20 cellular contexts compared by ENCODE assay signal in the genomic region with DNA sequence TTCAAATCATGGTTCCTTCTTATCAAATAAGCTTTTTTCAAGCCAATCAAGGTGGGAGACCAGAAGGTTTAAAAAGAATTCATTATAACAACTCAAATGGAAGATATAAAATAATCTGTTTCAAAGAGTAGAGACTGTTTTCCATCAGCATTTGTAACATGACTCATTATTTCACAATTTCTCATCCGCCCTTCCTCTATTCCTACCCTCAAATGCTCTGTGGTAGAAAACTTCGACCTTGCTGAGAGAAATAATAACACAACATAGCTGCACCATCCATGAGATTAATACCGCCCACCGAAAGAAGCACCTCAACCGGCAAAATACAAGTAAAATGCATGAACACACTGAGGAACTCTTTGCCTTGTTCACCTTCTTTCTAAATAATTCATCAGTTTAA.
DNase-seq lines count a peak whose midpoint lies in the region; ATAC-seq and TF ChIP-seq lines count a peak whose summit lies in the region.
"Had no signal": no experiment of that assay in that cellular context is flagged by ENCODE, and none has a peak within 500 bp of the region (broad histone marks: within the 10 kb centered on the region; RNA-seq: fewer than 3 reads in every experiment).

No MANE protein-coding gene starts in this region.

- TF ChIP-seq CTCF in fibroblast of mammary gland (conservative IDR thresholded peaks at IDR 0.05; ENCODE audit: control insufficient read depth, insufficient read depth, low read depth, low read length), result no peak

- no peak for ATAC-seq in HG03175 (IDR thresholded peaks at IDR 0.05; ENCODE audit: unreplicated experiment)
- ATAC-seq: HCT116, heart left ventricle, psoas muscle had no signal

- H3K4me3 ChIP-seq in fibroblast of mammary gland (ENCODE audit: control insufficient read depth, low read depth, low read length), result no peak overlapping the region
- H3K4me3 ChIP-seq: adrenal gland, heart left ventricle, MG63, psoas muscle had no signal

- intact Hi-C loops in posterior cingulate gyrus (cut with DNase I), result no loop called here

- DNase-seq in HT1080 (ENCODE audit: low read depth) (peak; percentile 60), amniotic epithelial cell (ENCODE audit: low read depth) (peak; percentile 83), fibroblast of mammary gland (ENCODE audit: low read depth) (peak; percentile 65), smooth muscle cell of the brain vasculature (ENCODE audit: low read depth, low spot score) (peak; percentile 41), DMS 273 treated with DMSO at 0.1 percent for 48 hours (lab: John Stamatoyannopoulos, UW) (no peak), posterior cingulate gyrus (no peak)
- DNase-seq: activated CD4-positive, CD25-positive, alpha-beta regulatory T cell treated with anti-CD3 and anti-CD28 coated beads, Interleukin-2, amount 50 U/mL, for 72 hours; adrenal gland; heart left ventricle; kidney; mesendoderm; MG63; NCI-H2081; NCI-H526 treated with DMSO at 0.1 percent for 48 hours; OCI-M1; psoas muscle; stimulated activated naive CD4-positive, alpha-beta T cell treated with Interleukin-2 at 50 U/mL for 16 hours; T-helper 9 cell had no signal

Comparison
In these comparisons a context has a peak if more than half of its experiments do, and no peak if none do; other contexts are left out.
1. DNase-seq: peak in HT1080 (single experiment), amniotic epithelial cell (single experiment), fibroblast of mammary gland (single experiment) and smooth muscle cell of the brain vasculature (single experiment); none in DMS 273 treated with DMSO at 0.1 percent for 48 hours (single experiment) and posterior cingulate gyrus (0 of 10).